ENCODE assay signal across 24 cellular contexts in the genomic region with DNA sequence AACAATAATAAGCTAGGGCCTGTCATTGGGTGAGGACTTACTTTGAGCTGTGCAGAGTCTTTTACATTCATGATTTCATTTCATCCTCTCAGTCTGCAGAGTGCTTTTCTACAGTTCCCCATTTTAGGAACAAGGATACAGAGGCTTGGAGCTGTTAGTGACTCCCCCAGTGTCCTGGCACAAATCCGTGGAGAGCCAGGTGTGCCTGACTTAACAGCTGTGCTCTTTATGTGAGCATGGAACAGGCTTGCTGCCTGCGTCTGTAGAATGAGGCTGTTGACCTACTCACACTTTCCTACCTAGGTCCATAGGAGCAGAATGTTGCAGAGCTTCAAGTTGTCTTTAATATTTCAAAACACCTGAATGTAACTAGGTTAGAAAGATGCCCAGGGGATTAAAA. TPM values are rescaled to one million over a fixed set of nuclear protein-coding genes. Genes with fewer than 3 reads are reported as not detected.
"Had no signal": no experiment of that assay in that cellular context is flagged by ENCODE, and none has a peak within 500 bp of the region (broad histone marks: within the 10 kb centered on the region; RNA-seq: fewer than 3 reads in every experiment).

No MANE protein-coding gene starts in this region.

- H3K4me3 ChIP-seq: K562, SJSA1 had no signal

- DNase-seq: MV-4-11, NCI-H1048, NCI-H1105, NCI-H1417 treated with DMSO at 0.1 percent for 48 hours, NCI-H146, NCI-H1694 treated with DMSO at 0.1 percent for 48 hours, NCI-H1930, NCI-H2171 treated with DMSO at 0.1 percent for 48 hours, NCI-H345, NCI-H446 treated with DMSO at 0.1 percent for 48 hours, NCI-H510A treated with DMSO at 0.1 percent for 48 hours, NCI-H526, NCI-H82, Right ventricle myocardium superior, RPMI8226, SIG-M5, SK-N-SH, SW 1271, T-cell had no signal

- H3K9me3 Mint-ChIP-seq: IgD-negative memory B cell; T-cell; T-helper 1 cell treated with Interleukin-12 subunit alpha and Interleukin-12 subunit beta and Interleukin-4 antibody, amounts not matched to agents 30 μg/mL and 1 μg/mL, for 36 hours had no signal

- ATAC-seq: K562, T-cell had no signal

- H3K9me3 ChIP-seq: SJSA1, SK-N-SH had no signal

- H3K36me3 Mint-ChIP-seq: IgD-negative memory B cell, T-cell had no signal

- H3K4me1 Mint-ChIP-seq: IgD-negative memory B cell, T-cell had no signal

- H3K27ac ChIP-seq: SJSA1 had no signal

- H3K4me3 Mint-ChIP-seq: IgD-negative memory B cell; T-cell; T-helper 1 cell treated with Interleukin-12 subunit alpha and Interleukin-12 subunit beta and Interleukin-4 antibody, amounts not matched to agents 30 μg/mL and 1 μg/mL, for 36 hours had no signal

- H3K27me3 ChIP-seq: SJSA1 had no signal

- H3K27ac Mint-ChIP-seq: IgD-negative memory B cell; T-cell; T-helper 1 cell treated with Interleukin-12 subunit alpha and Interleukin-12 subunit beta and Interleukin-4 antibody, amounts not matched to agents 30 μg/mL and 1 μg/mL, for 36 hours had no signal

RNA-seq across cellular contexts. Expression of gene BTBD16, which starts 50.4 kb away (rescaled TPM):
- total RNA-seq: K562, LHCN-M2, Right ventricle myocardium superior, SJSA1, T-cell had no signal
- polyA plus RNA-seq: IgD-negative memory B cell, SK-N-SH had no signal
